8 cellular contexts compared by ENCODE assay signal in genomic region chr9:35102465-35102768, GRCh38. TPM values are rescaled to one million over a fixed set of nuclear protein-coding genes. Genes with fewer than 3 reads are reported as not detected.
DNase-seq lines count a peak whose midpoint lies in the region; ATAC-seq, FAIRE-seq and TF ChIP-seq lines count a peak whose summit lies in the region.

No MANE protein-coding gene starts in this region.

- TF ChIP-seq POLR2A in breast epithelium (IDR thresholded peaks at IDR 0.05): no peak

- H3K9me3 ChIP-seq in breast epithelium: no peaks in the 10 kb centered on the region

- H3K27ac ChIP-seq in breast epithelium: peak overlapping the region; percentile 93 to 97

- peak; percentile 61 for FAIRE-seq in urothelium cell line (lab: Jason Lieb, UNC)

- no peaks in the 10 kb centered on the region for H3K36me3 ChIP-seq in breast epithelium

- peaks cover 3 to 10% of the 10 kb centered on the region in 2 donors for H3K4me1 ChIP-seq in breast epithelium

- peak overlapping the region; percentile 58 to 83 (median 80) for H3K4me3 ChIP-seq in breast epithelium

- intact Hi-C loops in breast epithelium (cut with DNase I; ENCODE audit: low total_unique reads): no loop called here

- peak; percentile 2 for ATAC-seq in HG03571 (IDR thresholded peaks at IDR 0.05; ENCODE audit: unreplicated experiment)

- no peak for TF ChIP-seq CTCF in breast epithelium (IDR thresholded peaks at IDR 0.05)

- no peaks in the 10 kb centered on the region for H3K27me3 ChIP-seq in breast epithelium

- DNase-seq in ELR (ENCODE audit: low read depth) (peak; percentile 51), breast epithelium (ENCODE audit: low spot score in 2 of 2) (no peak), lung microvascular endothelial cell (ENCODE audit: low read depth in 2 of 2) (peak; percentile 38 to 40), urothelium cell line (ENCODE audit: low spot score) (no peak), NCI-H524 (lab: John Stamatoyannopoulos, UW) (no peak), cerebellar nuclear complex (lab: John Stamatoyannopoulos, UW) (no peak)
- DNase-seq in activated CD8-positive, alpha-beta memory T cell treated with anti-CD3 and anti-CD28 coated beads, Interleukin-2, amount 50 U/mL, for 48 hours: no peak

RNA-seq across cellular contexts. Expression of gene STOML2, which starts 0.5 kb away (rescaled TPM):
- total RNA-seq in breast epithelium (100 to 1,000 TPM in 2 of 3 donors, 10 to 100 TPM in 1; 89.4 to 115 (median 101) TPM), lung microvascular endothelial cell (153 and 167 TPM in 2 replicates)

RNA-seq across cellular contexts. Expression of gene PIGO, which starts 6.0 kb away (rescaled TPM):
- total RNA-seq in breast epithelium: 10 to 100 TPM; 15.4 to 24.9 (median 18.0) TPM
- 7.2 and 8.7 TPM in 2 replicates for total RNA-seq in lung microvascular endothelial cell

RNA-seq across cellular contexts. Expression of gene ATOSB, which starts 13.2 kb away (rescaled TPM):
- 10 to 100 TPM in 1 of 3 donors, 1 to 10 TPM in 2; 7.8 to 21.1 (median 8.8) TPM for total RNA-seq in breast epithelium
- total RNA-seq in lung microvascular endothelial cell: 5.6 and 7.4 TPM in 2 replicates

RNA-seq across cellular contexts. Expression of gene FANCG, which starts 22.7 kb away (rescaled TPM):
- 10 to 100 TPM; 10.7 to 15.2 (median 13.4) TPM for total RNA-seq in breast epithelium
- 9.7 and 13.3 TPM in 2 replicates for total RNA-seq in lung microvascular endothelial cell

RNA-seq across cellular contexts. Expression of gene VCP, which starts 30.0 kb away (rescaled TPM):
- total RNA-seq in breast epithelium (100 to 1,000 TPM; 150 to 173 (median 168) TPM), lung microvascular endothelial cell (443 and 473 TPM in 2 replicates)

Comparison
In these comparisons a context has a peak if more than half of its experiments do, and no peak if none do; other contexts are left out.
1. DNase-seq: peak in ELR (single experiment) and lung microvascular endothelial cell (2 of 2); none in breast epithelium (0 of 2), urothelium cell line (single experiment), NCI-H524 (0 of 2), cerebellar nuclear complex (0 of 2) and activated CD8-positive, alpha-beta memory T cell treated with anti-CD3 and anti-CD28 coated beads, Interleukin-2, amount 50 U/mL, for 48 hours (single experiment).